8 cellular contexts compared by ENCODE assay signal in the genomic region with DNA sequence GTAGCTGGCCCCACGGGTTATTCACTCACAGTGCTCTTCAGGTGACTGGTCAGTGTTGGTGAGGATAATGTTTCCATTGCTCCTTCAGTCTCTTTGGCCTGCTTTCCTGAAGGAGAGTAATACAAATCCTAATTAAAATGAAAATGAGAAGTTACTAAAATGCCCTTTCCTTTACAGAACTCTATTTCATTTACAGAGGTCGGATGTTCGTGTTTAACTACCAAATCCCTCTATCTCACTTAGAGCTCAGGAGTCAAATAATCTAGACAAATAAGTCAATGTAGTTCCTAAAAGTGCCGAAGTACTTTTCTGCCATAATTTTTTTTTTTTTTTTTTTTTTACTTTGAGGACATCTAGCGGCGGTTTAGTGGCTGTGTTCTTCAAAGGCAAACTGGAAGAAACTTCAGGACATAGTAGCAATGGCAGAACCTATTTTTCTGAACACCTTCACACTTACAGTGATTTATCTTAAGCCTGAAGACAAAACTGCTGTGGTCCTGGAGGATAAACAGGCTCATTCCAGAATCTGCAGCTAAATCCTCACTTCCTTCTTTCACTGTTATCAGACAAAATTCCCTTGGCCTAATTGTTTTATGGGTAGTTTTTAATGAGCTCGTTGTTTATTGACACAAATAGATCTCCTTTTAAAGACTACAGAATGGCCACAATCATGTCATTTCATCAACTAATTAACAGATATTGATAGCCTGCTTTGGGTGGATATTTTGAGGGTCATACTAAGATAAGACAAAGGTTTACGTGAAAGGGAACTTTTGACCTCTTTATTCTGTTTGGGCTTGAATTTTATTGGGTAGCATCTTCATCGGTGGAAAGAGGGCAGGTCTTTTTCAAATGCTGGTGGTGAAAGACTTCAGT.
DNase-seq lines count a peak whose midpoint lies in the region; TF ChIP-seq lines count a peak whose summit lies in the region.

No MANE protein-coding gene starts in this region.

- no peaks in the 10 kb centered on the region for H3K9me3 Mint-ChIP-seq in T-helper 2 cell treated with Interferon-gamma antibody and Interleukin-4, amounts not matched to agents 5 μg/mL and 100 μg/mL, for 36 hours
- H3K9me3 Mint-ChIP-seq in activated naive CD4-positive, alpha-beta T cell treated with anti-CD3 and anti-CD28 coated beads for 36 hours: no peaks in the 10 kb centered on the region

- H3K36me3 ChIP-seq in adrenal gland (replicated peaks in 1 of 2): no peaks in the 10 kb centered on the region
- no peaks in the 10 kb centered on the region for H3K36me3 ChIP-seq in A673 (ENCODE audit: insufficient read depth, low read length, poor library complexity, severe bottlenecking)

- H3K27me3 Mint-ChIP-seq in T-helper 2 cell treated with Interferon-gamma antibody and Interleukin-4, amounts not matched to agents 5 μg/mL and 100 μg/mL, for 36 hours (ENCODE audit: low read depth): peaks cover 52% of the 10 kb centered on the region
- peaks cover 15% of the 10 kb centered on the region for H3K27me3 Mint-ChIP-seq in activated naive CD4-positive, alpha-beta T cell treated with anti-CD3 and anti-CD28 coated beads for 36 hours (ENCODE audit: low read depth)

- no peaks in the 10 kb centered on the region for H3K27me3 ChIP-seq in adrenal gland
- no peaks in the 10 kb centered on the region for H3K27me3 ChIP-seq in A673 (replicated peaks; ENCODE audit: insufficient read depth, low read depth, low read length, poor library complexity)

- no peaks in the 10 kb centered on the region for H3K36me3 Mint-ChIP-seq in T-helper 2 cell treated with Interferon-gamma antibody and Interleukin-4, amounts not matched to agents 5 μg/mL and 100 μg/mL, for 36 hours (ENCODE audit: low read depth)
- H3K36me3 Mint-ChIP-seq in activated naive CD4-positive, alpha-beta T cell treated with anti-CD3 and anti-CD28 coated beads for 36 hours (ENCODE audit: low read depth): no peaks in the 10 kb centered on the region

- POLR2A ChIA-PET in A673 (lab: Charles Lee; ENCODE audit: low non-redundant PET): no interaction called here

- no peak overlapping the region for H3K27ac Mint-ChIP-seq in T-helper 2 cell treated with Interferon-gamma antibody and Interleukin-4, amounts not matched to agents 5 μg/mL and 100 μg/mL, for 36 hours
- H3K27ac Mint-ChIP-seq in activated naive CD4-positive, alpha-beta T cell treated with anti-CD3 and anti-CD28 coated beads for 36 hours: no peak overlapping the region

- H3K4me3 Mint-ChIP-seq in T-helper 2 cell treated with Interferon-gamma antibody and Interleukin-4, amounts not matched to agents 5 μg/mL and 100 μg/mL, for 36 hours: no peak overlapping the region
- H3K4me3 Mint-ChIP-seq in activated naive CD4-positive, alpha-beta T cell treated with anti-CD3 and anti-CD28 coated beads for 36 hours: no peak overlapping the region

- CTCF ChIA-PET in activated naive CD4-positive, alpha-beta T cell treated with anti-CD3 and anti-CD28 coated beads for 36 hours (lab: Charles Lee): interaction anchor here (0.6 to 3.7 kb wide), 24 partner anchors 13 to 1200 kb away, joined by 3 to 21 read pairs (median 5); no protein-coding TSS in a partner anchor
- CTCF ChIA-PET in A673 (lab: Charles Lee): no interaction called here

- peak; percentile 50 for TF ChIP-seq CTCF in LNCaP clone FGC (IDR thresholded peaks at IDR 0.05; ENCODE audit: control insufficient read depth, extremely low read depth, insufficient read depth)
- peak in 4 of 6 experiments; percentile 28 to 56 (median 44) for TF ChIP-seq CTCF in adrenal gland (IDR thresholded peaks at IDR 0.05)
- no peak for TF ChIP-seq CTCF in A673 (conservative IDR thresholded peaks at IDR 0.05; ENCODE audit: low read depth, low read length)

- TF ChIP-seq POLR2A in adrenal gland (IDR thresholded peaks at IDR 0.05): no peak

- H3K4me3 ChIP-seq in LNCaP clone FGC (ENCODE audit: low read depth, low read length): no peak overlapping the region
- H3K4me3 ChIP-seq in adrenal gland: no peak overlapping the region
- H3K4me3 ChIP-seq in A673 (ENCODE audit: low read depth, low read length, poor library complexity, severe bottlenecking): no peak overlapping the region

- no TSS peak for BruUV-seq in A673 (replicated peaks; lab: Mats Ljungman, UMichigan)

- peaks cover 31% of the 10 kb centered on the region for H3K4me1 Mint-ChIP-seq in T-helper 2 cell treated with Interferon-gamma antibody and Interleukin-4, amounts not matched to agents 5 μg/mL and 100 μg/mL, for 36 hours (ENCODE audit: low read depth)
- peaks cover 49% of the 10 kb centered on the region for H3K4me1 Mint-ChIP-seq in activated naive CD4-positive, alpha-beta T cell treated with anti-CD3 and anti-CD28 coated beads for 36 hours (ENCODE audit: low read depth)

- no peak overlapping the region for H3K27ac ChIP-seq in adrenal gland
- no peak overlapping the region for H3K27ac ChIP-seq in A673 (ENCODE audit: low read depth, low read length, poor library complexity, severe bottlenecking)

- H3K4me1 ChIP-seq in adrenal gland (replicated peaks in 1 of 2) (peaks cover 0 to 7% of the 10 kb centered on the region in 2 donors), A673 (ENCODE audit: insufficient read depth, low read length, poor library complexity, severe bottlenecking) (no peaks in the 10 kb centered on the region)

- DNase-seq in DMS53 (lab: John Stamatoyannopoulos, UW) (peak; percentile 60), LNCaP clone FGC (ENCODE audit: low read depth) (peak; percentile 36), adrenal gland (peak in 1 of 7 donors; percentile 8), left kidney (ENCODE audit: low read depth, low spot score) (peak; percentile 47), A673 (ENCODE audit: low spot score) (no peak)
- DNase-seq in stimulated activated CD4-positive, alpha-beta T cell treated with anti-CD3 and anti-CD28 coated beads, Interleukin-4, amount 100 ng/mL, for 4 hours: no peak
- DNase-seq in T-helper 2 cell treated with Interferon-gamma antibody and Interleukin-4, amounts not matched to agents 5 μg/mL and 100 μg/mL, for 36 hours (ENCODE audit: low spot score): no peak
- DNase-seq in activated naive CD4-positive, alpha-beta T cell treated with anti-CD3 and anti-CD28 coated beads for 36 hours: no peak

- intact Hi-C loops in adrenal gland (cut with DNase I): loop anchor here (5.0 to 10.0 kb wide), 2 partner anchors 427 to 434 kb away; a partner anchor contains a TSS
- intact Hi-C loops in activated naive CD4-positive, alpha-beta T cell treated with anti-CD3 and anti-CD28 coated beads for 36 hours (cut with micrococcal nuclease): loop anchor here (2.0 to 10.0 kb wide), 3 partner anchors 120 to 662 kb away; no protein-coding TSS in a partner anchor
- intact Hi-C loops in A673 (cut with micrococcal nuclease; ENCODE audit: unreplicated experiment): no loop called here

- 12 to 18% (median 15%) methylated on average over 9 of the region's 9 CpGs for WGBS in adrenal gland, 4 donors

- H3K9me3 ChIP-seq in adrenal gland (replicated peaks in 1 of 3) (no peaks in the 10 kb centered on the region), A673 (ENCODE audit: low read depth, low read length, poor library complexity, severe bottlenecking) (no peaks in the 10 kb centered on the region)

Comparison
In these comparisons a context has a peak if more than half of its experiments do, and no peak if none do; other contexts are left out.
1. DNase-seq: peak in DMS53 (single experiment), LNCaP clone FGC (single experiment) and left kidney (single experiment); none in stimulated activated CD4-positive, alpha-beta T cell treated with anti-CD3 and anti-CD28 coated beads, Interleukin-4, amount 100 ng/mL, for 4 hours (0 of 2), T-helper 2 cell treated with Interferon-gamma antibody and Interleukin-4, amounts not matched to agents 5 μg/mL and 100 μg/mL, for 36 hours (single experiment), activated naive CD4-positive, alpha-beta T cell treated with anti-CD3 and anti-CD28 coated beads for 36 hours (single experiment) and A673 (single experiment).